In the genomic region with DNA sequence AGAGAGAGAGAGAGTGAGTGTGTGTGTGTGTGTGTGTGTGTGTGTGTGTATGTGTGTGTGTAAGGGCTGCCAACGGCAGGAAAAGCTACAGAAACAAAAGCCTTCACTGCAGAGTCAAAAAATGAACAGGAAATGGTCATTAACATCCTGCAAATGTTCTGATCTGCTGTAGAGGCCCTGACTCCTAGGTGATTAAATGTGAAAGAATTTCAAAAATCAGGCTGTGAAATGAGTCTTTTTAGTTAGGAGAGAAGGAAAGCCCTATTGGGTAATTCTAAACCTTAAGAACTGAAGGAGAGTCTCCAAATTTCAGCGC, we compare ENCODE assay signal across 12 cellular contexts.
DNase-seq lines count a peak whose midpoint lies in the region; ATAC-seq and TF ChIP-seq lines count a peak whose summit lies in the region.
"Had no signal": no experiment of that assay in that cellular context is flagged by ENCODE, and none has a peak within 500 bp of the region (broad histone marks: within the 10 kb centered on the region; RNA-seq: fewer than 3 reads in every experiment).

No MANE protein-coding gene starts in this region.

- no peak overlapping the region for H3K4me2 ChIP-seq in fibroblast of lung (ENCODE audit: extremely low read depth, insufficient read depth, low read length)

- no peak overlapping the region for H3K9ac ChIP-seq in fibroblast of lung (ENCODE audit: insufficient read depth, low read length)

- H3K9me3 ChIP-seq in fibroblast of lung (ENCODE audit: control insufficient read depth, insufficient read depth, low read depth, low read length): no peaks in the 10 kb centered on the region
- no peaks in the 10 kb centered on the region for H3K9me3 ChIP-seq in spleen
- no peaks in the 10 kb centered on the region for H3K9me3 ChIP-seq in ascending aorta
- H3K9me3 ChIP-seq: SJSA1 had no signal

- peak overlapping the region; percentile 21 for H3K27ac Mint-ChIP-seq in activated T-cell treated with anti-CD3 and anti-CD28 coated beads, Interleukin-2, amount 50 U/mL, for 72 hours
- H3K27ac Mint-ChIP-seq: brain had no signal

- peak overlapping the region; percentile 8 to 29 for H3K4me3 Mint-ChIP-seq in activated T-cell treated with anti-CD3 and anti-CD28 coated beads, Interleukin-2, amount 50 U/mL, for 72 hours
- H3K4me3 Mint-ChIP-seq: brain had no signal

- H3K9me3 Mint-ChIP-seq in activated T-cell treated with anti-CD3 and anti-CD28 coated beads, Interleukin-2, amount 50 U/mL, for 72 hours: no peaks in the 10 kb centered on the region

- no peak for TF ChIP-seq CTCF in fibroblast of lung (conservative IDR thresholded peaks at IDR 0.05 in 1 of 2, IDR thresholded peaks at IDR 0.05 in 1 of 2; ENCODE audit: low read depth in 1 of 2, low read length in 2 of 2)
- no peak for TF ChIP-seq CTCF in spleen (IDR thresholded peaks at IDR 0.05 in 8 of 11, conservative IDR thresholded peaks at IDR 0.05 in 3 of 11)
- no peak for TF ChIP-seq CTCF in ascending aorta (IDR thresholded peaks at IDR 0.05)

- H3K27me3 ChIP-seq in fibroblast of lung (ENCODE audit: control insufficient read depth, insufficient read depth, low read length) (no peaks in the 10 kb centered on the region), spleen (replicated peaks in 1 of 7) (no peaks in the 10 kb centered on the region), ascending aorta (no peaks in the 10 kb centered on the region)
- H3K27me3 ChIP-seq: SJSA1 had no signal

- no peak for TF ChIP-seq POLR2A in spleen (IDR thresholded peaks at IDR 0.05)

- H3K4me3 ChIP-seq in fibroblast of lung (replicated peaks in 1 of 4; ENCODE audit: control extremely low read depth in 1 of 4, insufficient read depth in 1 of 4, low read depth in 3 of 4, low read length in 4 of 4) (no peak overlapping the region), spleen (no peak overlapping the region), ascending aorta (no peak overlapping the region)
- H3K4me3 ChIP-seq: SJSA1 had no signal

- peaks cover 26% of the 10 kb centered on the region for H3K4me1 Mint-ChIP-seq in activated T-cell treated with anti-CD3 and anti-CD28 coated beads, Interleukin-2, amount 50 U/mL, for 72 hours (ENCODE audit: low read depth)

- intact Hi-C loops in spleen (cut with DNase I; ENCODE audit: low total_unique reads) (no loop called here), ascending aorta (cut with DNase I) (no loop called here)

- peak; percentile 84 to 89 for ATAC-seq in activated T-cell treated with anti-CD3 and anti-CD28 coated beads, Interleukin-2, amount 50 U/mL, for 72 hours (replicated peaks in 1 of 2)
- ATAC-seq: naive thymus-derived CD4-positive, alpha-beta T cell had no signal

- peaks cover 5% of the 10 kb centered on the region for H3K4me1 ChIP-seq in fibroblast of lung (ENCODE audit: control insufficient read depth, extremely low read depth, insufficient read depth, low read length)
- peaks cover 0 to 24% (median 10%) of the 10 kb centered on the region in 6 donors for H3K4me1 ChIP-seq in spleen
- H3K4me1 ChIP-seq in ascending aorta: no peaks in the 10 kb centered on the region

- H3K27me3 Mint-ChIP-seq in activated T-cell treated with anti-CD3 and anti-CD28 coated beads, Interleukin-2, amount 50 U/mL, for 72 hours (ENCODE audit: low read depth): peaks cover 4% of the 10 kb centered on the region
- H3K27me3 Mint-ChIP-seq: brain had no signal

- H2AFZ ChIP-seq in fibroblast of lung (ENCODE audit: low read length): peak overlapping the region; percentile 10

- H3K27ac ChIP-seq in fibroblast of lung (ENCODE audit: insufficient read depth, low read length) (no peak overlapping the region), spleen (peak overlapping the region in 7 of 8 donors; percentile 18 to 68 (median 64)), ascending aorta (no peak overlapping the region)
- H3K27ac ChIP-seq: SJSA1 had no signal

- H3K36me3 Mint-ChIP-seq in activated T-cell treated with anti-CD3 and anti-CD28 coated beads, Interleukin-2, amount 50 U/mL, for 72 hours (ENCODE audit: insufficient read depth in 2 of 2): no peaks in the 10 kb centered on the region
- H3K36me3 Mint-ChIP-seq: brain had no signal

- DNase-seq in activated T-cell treated with anti-CD3 and anti-CD28 coated beads, Interleukin-2, amount 50 U/mL, for 72 hours: peak; percentile 27 to 37
- DNase-seq in activated T-cell treated with anti-CD3 and anti-CD28 coated beads, Interleukin-2, amount 50 U/mL, for 1 hour: no peak
- DNase-seq in RPMI7951 (ENCODE audit: low read depth) (peak; percentile 75), fibroblast of lung (ENCODE audit: low read depth in 2 of 2) (peak; percentile 63 to 89), spleen (no peak), NCI-H2081 treated with DMSO at 0.1 percent for 48 hours (lab: John Stamatoyannopoulos, UW) (no peak), ascending aorta (ENCODE audit: low spot score in 2 of 2) (no peak), NK-92 (lab: John Stamatoyannopoulos, UW; ENCODE audit: unreplicated experiment) (no peak)
- DNase-seq: C1 segment of cervical spinal cord had no signal

- H3K79me2 ChIP-seq in fibroblast of lung (ENCODE audit: control insufficient read depth, insufficient read depth, low read length): no peaks in the 10 kb centered on the region

- 25 to 47% (median 33%) methylated on average over 2 of the region's 2 CpGs for WGBS in spleen, 5 donors

- H3K36me3 ChIP-seq in fibroblast of lung (ENCODE audit: control insufficient read depth, insufficient read depth, low read length): no peaks in the 10 kb centered on the region
- H3K36me3 ChIP-seq in spleen: no peaks in the 10 kb centered on the region
- no peaks in the 10 kb centered on the region for H3K36me3 ChIP-seq in ascending aorta
- H3K36me3 ChIP-seq: SJSA1 had no signal

- H4K20me1 ChIP-seq in fibroblast of lung (ENCODE audit: control insufficient read depth, extremely low read depth, insufficient read depth, low read length): no peaks in the 10 kb centered on the region

Comparison
In these comparisons a context has a peak if more than half of its experiments do, and no peak if none do; other contexts are left out.
1. DNase-seq: peak in activated T-cell treated with anti-CD3 and anti-CD28 coated beads, Interleukin-2, amount 50 U/mL, for 72 hours (2 of 2), RPMI7951 (single experiment) and fibroblast of lung (2 of 2); none in activated T-cell treated with anti-CD3 and anti-CD28 coated beads, Interleukin-2, amount 50 U/mL, for 1 hour (single experiment), spleen (single experiment), NCI-H2081 treated with DMSO at 0.1 percent for 48 hours (single experiment), ascending aorta (0 of 2) and NK-92 (single experiment).
2. H3K27ac ChIP-seq: peak in spleen (7 of 8); none in fibroblast of lung (single experiment) and ascending aorta (0 of 2).